In the genomic region with DNA sequence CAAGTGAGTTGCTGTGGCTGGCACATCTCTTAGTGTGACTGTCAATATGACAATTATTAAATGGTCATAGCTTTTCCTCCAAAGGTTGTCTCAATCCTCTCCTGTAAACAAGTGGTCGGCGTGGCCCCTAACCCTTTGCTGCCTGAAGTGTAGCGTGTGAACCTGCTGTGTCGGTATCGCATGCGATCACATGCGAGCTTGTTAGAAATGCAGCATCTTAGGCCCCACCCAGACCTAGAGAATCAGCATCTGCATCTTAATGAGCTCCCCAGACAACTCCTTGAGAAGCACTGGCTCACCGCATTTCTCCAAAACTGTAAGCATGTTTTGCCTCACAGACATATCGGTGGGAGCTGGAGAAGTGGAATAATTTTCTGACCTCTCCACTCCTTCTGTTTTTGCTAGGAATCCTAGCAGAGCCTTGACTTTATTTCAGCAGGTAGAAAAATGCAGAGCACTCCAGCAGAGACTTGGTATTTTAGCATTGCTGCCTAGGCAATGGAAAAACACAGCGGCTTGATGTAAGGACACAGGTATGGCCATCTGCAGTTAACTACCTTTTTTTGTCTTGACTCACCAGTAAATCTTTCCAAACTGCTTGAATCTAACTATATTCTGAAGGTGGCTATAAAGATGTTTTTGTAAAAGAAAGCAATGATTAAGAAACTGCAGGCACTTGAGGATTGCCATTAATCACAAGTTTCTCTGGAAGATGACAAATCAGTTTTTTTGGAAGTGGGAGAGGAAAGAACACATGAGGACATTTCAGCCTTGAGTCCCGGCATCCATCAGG, we compare ENCODE assay signal across 17 cellular contexts.
DNase-seq lines count a peak whose midpoint lies in the region; ATAC-seq and TF ChIP-seq lines count a peak whose summit lies in the region.
"Had no signal": no experiment of that assay in that cellular context is flagged by ENCODE, and none has a peak within 500 bp of the region (broad histone marks: within the 10 kb centered on the region; RNA-seq: fewer than 3 reads in every experiment).

No MANE protein-coding gene starts in this region.

- no peak for TF ChIP-seq CTCF in chondrocyte (IDR thresholded peaks at IDR 0.05)

- DNase-seq in H7 (peak; percentile 80), chondrocyte (ENCODE audit: low spot score) (no peak), iPS-NIHi11 (ENCODE audit: low spot score) (peak; percentile 49), immature natural killer cell (no peak), cerebellum (ENCODE audit: low spot score) (no peak)
- DNase-seq: GF-D8, NCI-H187, NCI-H446, NCI-H748 treated with DMSO at 0.1 percent for 48 hours, PC-3, SJCRH30 had no signal

- H3K27me3 Mint-ChIP-seq in chondrocyte (ENCODE audit: low read depth) (no peaks in the 10 kb centered on the region), immature natural killer cell (ENCODE audit: low read depth in 3 of 3) (peaks cover 1 to 11% (median 7%) of the 10 kb centered on the region in 3 donors)
- H3K27me3 Mint-ChIP-seq in stimulated activated memory B cell treated with anti-CD40 and anti-IgM and Interleukin-4, amounts not matched to agents 10 μg/mL and 1 μg/mL and 100 μg/mL, for 72 hours = peaks cover 48% of the 10 kb centered on the region

- no peaks in the 10 kb centered on the region for H3K9me3 Mint-ChIP-seq in chondrocyte (ENCODE audit: low read depth)
- H3K9me3 Mint-ChIP-seq in stimulated activated memory B cell treated with anti-CD40 and anti-IgM and Interleukin-4, amounts not matched to agents 10 μg/mL and 1 μg/mL and 100 μg/mL, for 72 hours = no peaks in the 10 kb centered on the region
- H3K9me3 Mint-ChIP-seq in immature natural killer cell = no peaks in the 10 kb centered on the region

- no peak overlapping the region for H3K4me3 Mint-ChIP-seq in chondrocyte (ENCODE audit: unreplicated experiment)
- H3K4me3 Mint-ChIP-seq in stimulated activated memory B cell treated with anti-CD40 and anti-IgM and Interleukin-4, amounts not matched to agents 10 μg/mL and 1 μg/mL and 100 μg/mL, for 72 hours = no peak overlapping the region
- H3K4me3 Mint-ChIP-seq in immature natural killer cell = no peak overlapping the region

- peaks cover 34% of the 10 kb centered on the region for H3K4me1 ChIP-seq in rectal smooth muscle tissue (ENCODE audit: control insufficient read depth, insufficient read depth, low read length)

- ATAC-seq in stimulated activated memory B cell treated with anti-CD40 and anti-IgM and Interleukin-4, amounts not matched to agents 10 μg/mL and 1 μg/mL and 100 μg/mL, for 72 hours = no peak
- no peak for ATAC-seq in GM21367 (IDR thresholded peaks at IDR 0.05; ENCODE audit: unreplicated experiment)
- ATAC-seq: A549, PC-3 had no signal

- peak overlapping the region; percentile 0 for H3K27ac ChIP-seq in rectal smooth muscle tissue (ENCODE audit: low read depth, low read length)
- H3K27ac ChIP-seq: BLaER1 treated with 17β-estradiol and CSF1 and Interleukin-3, amounts not matched to agents 10 nM and 100 nM; RWPE1 had no signal

- H3K4me3 ChIP-seq in H7 (ENCODE audit: insufficient read depth, low read depth, low read length) (no peak overlapping the region), rectal smooth muscle tissue (ENCODE audit: low read length) (no peak overlapping the region)
- H3K4me3 ChIP-seq: A549; BLaER1 treated with 17β-estradiol and CSF1 and Interleukin-3, amounts not matched to agents 10 nM and 100 nM; SJCRH30 had no signal

- H3K36me3 Mint-ChIP-seq in chondrocyte (ENCODE audit: low read depth) = peaks cover 2% of the 10 kb centered on the region
- H3K36me3 Mint-ChIP-seq in stimulated activated memory B cell treated with anti-CD40 and anti-IgM and Interleukin-4, amounts not matched to agents 10 μg/mL and 1 μg/mL and 100 μg/mL, for 72 hours = no peaks in the 10 kb centered on the region
- H3K36me3 Mint-ChIP-seq in immature natural killer cell = no peaks in the 10 kb centered on the region

- H3K36me3 ChIP-seq in H7 (replicated peaks; ENCODE audit: control insufficient read depth, insufficient read depth, low read length) (no peaks in the 10 kb centered on the region), rectal smooth muscle tissue (ENCODE audit: control insufficient read depth, insufficient read depth, low read length) (no peaks in the 10 kb centered on the region)
- H3K36me3 ChIP-seq: BLaER1 treated with 17β-estradiol and CSF1 and Interleukin-3, amounts not matched to agents 10 nM and 100 nM; SJCRH30 had no signal

- peak overlapping the region; percentile 53 for H3K27ac Mint-ChIP-seq in chondrocyte (ENCODE audit: unreplicated experiment)
- no peak overlapping the region for H3K27ac Mint-ChIP-seq in stimulated activated memory B cell treated with anti-CD40 and anti-IgM and Interleukin-4, amounts not matched to agents 10 μg/mL and 1 μg/mL and 100 μg/mL, for 72 hours
- no peak overlapping the region for H3K27ac Mint-ChIP-seq in immature natural killer cell

- no peak overlapping the region for H3K9ac ChIP-seq in rectal smooth muscle tissue (ENCODE audit: low read length)
- H3K9ac ChIP-seq: BLaER1 treated with 17β-estradiol and CSF1 and Interleukin-3, amounts not matched to agents 10 nM and 100 nM had no signal

- H3K27me3 ChIP-seq in H7 (ENCODE audit: control insufficient read depth, insufficient read depth, low read length) (no peaks in the 10 kb centered on the region), rectal smooth muscle tissue (ENCODE audit: control insufficient read depth, insufficient read depth, low read length) (no peaks in the 10 kb centered on the region)
- H3K27me3 ChIP-seq: BLaER1 treated with 17β-estradiol and CSF1 and Interleukin-3, amounts not matched to agents 10 nM and 100 nM; SJCRH30 had no signal

- H3K4me1 Mint-ChIP-seq in chondrocyte (ENCODE audit: low read depth) = peaks cover 55% of the 10 kb centered on the region
- peaks cover 14% of the 10 kb centered on the region for H3K4me1 Mint-ChIP-seq in stimulated activated memory B cell treated with anti-CD40 and anti-IgM and Interleukin-4, amounts not matched to agents 10 μg/mL and 1 μg/mL and 100 μg/mL, for 72 hours
- H3K4me1 Mint-ChIP-seq in immature natural killer cell = no peaks in the 10 kb centered on the region

Comparison
In these comparisons a context has a peak if more than half of its experiments do, and no peak if none do; other contexts are left out.
1. DNase-seq: peak in H7 (single experiment) and iPS-NIHi11 (single experiment); none in chondrocyte (single experiment), immature natural killer cell (0 of 3) and cerebellum (single experiment).